Comparison of ENCODE assay signal across 8 cellular contexts in the genomic region with DNA sequence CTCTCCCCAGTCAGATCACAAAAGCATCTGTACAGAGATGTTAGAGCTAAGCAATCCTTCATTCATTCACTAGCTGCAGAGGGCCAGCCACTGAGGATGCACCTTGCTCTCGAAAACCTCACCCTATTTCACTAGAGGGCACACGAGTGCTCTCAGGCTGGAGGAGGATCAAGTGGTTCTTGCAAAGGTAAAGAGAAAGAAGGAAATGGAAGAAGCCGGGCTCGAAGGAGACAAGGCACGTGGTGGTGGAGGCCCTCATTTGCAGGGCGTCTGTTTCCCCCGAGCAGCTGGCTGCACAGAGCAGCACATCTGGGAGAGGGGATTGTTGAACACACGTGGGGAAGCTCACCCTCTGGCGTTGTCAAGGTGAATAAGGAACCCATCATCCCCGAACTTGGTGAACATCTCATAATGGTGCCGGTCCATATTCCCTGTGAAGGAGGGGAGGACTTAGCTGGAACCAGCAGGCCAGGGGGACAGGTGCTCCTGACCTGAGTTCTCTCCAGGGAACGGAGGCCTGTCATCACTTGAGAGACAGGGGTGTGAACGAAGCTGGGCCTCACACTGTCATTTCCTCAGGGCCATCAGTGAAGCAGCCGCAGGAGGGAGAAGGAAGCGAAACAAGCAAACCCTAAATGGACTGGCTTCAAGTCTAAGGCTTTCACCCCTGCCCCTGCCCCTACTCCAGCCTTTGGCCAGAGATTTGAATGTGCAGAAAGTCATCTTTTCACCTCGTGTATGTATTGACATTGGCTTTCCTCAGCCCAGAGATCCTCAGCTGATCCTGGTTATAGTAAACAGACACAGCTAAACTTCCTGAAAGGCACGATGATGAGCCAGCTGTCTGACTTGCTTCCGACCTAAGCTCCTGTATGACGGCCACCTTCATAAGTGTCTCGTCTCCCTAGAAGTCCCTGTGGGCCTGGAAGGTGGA. TPM values are rescaled to one million over a fixed set of nuclear protein-coding genes. Genes with fewer than 3 reads are reported as not detected.
A peak's percentile ranks its signal among the peaks of the same experiment; 100 is the strongest.
DNase-seq lines count a peak whose midpoint lies in the region; ATAC-seq and TF ChIP-seq lines count a peak whose summit lies in the region.

No MANE protein-coding gene starts in this region.

- peaks cover 0 to 63% (median 34%) of the 10 kb centered on the region in 4 donors for H3K36me3 ChIP-seq in right lobe of liver

- in situ Hi-C loops in astrocyte of the spinal cord (cut with HindIII; ENCODE audit: low sequenced_read_pairs) = no loop called here

- H3K4me3 ChIP-seq in astrocyte of the spinal cord (ENCODE audit: low read depth, low read length) (no peak overlapping the region), right lobe of liver (no peak overlapping the region)

- intact Hi-C loops in right lobe of liver (cut with DNase I) = no loop called here

- H3K27me3 ChIP-seq in right lobe of liver = no peaks in the 10 kb centered on the region

- WGBS in right lobe of liver (ENCODE audit: insufficient coverage, low coverage, low lambda C conversion rate, missing lambda C conversion rate) = 27% methylated on average over 14 of the region's 20 CpGs

- peak; percentile 55 for ATAC-seq in GM21526 (IDR thresholded peaks at IDR 0.05; ENCODE audit: low FRiP score, unreplicated experiment)
- peak; percentile 54 to 71 (median 64) for ATAC-seq in right lobe of liver
- ATAC-seq in HG03565 (IDR thresholded peaks at IDR 0.05; ENCODE audit: unreplicated experiment) = no peak
- no peak for ATAC-seq in HG03095 (IDR thresholded peaks at IDR 0.05; ENCODE audit: unreplicated experiment)

- H3K4me1 ChIP-seq in right lobe of liver = peaks cover 0 to 26% (median 11%) of the 10 kb centered on the region in 4 donors

- peak overlapping the region in 2 of 3 donors; percentile 39 to 73 for H3K27ac ChIP-seq in right lobe of liver

- TF ChIP-seq CTCF in astrocyte of the spinal cord (IDR thresholded peaks at IDR 0.05; ENCODE audit: low read depth, low read length) (no peak), right lobe of liver (IDR thresholded peaks at IDR 0.05) (peak in 3 of 4 donors; percentile 8 to 47 (median 38))

- no peaks in the 10 kb centered on the region for H3K9me3 ChIP-seq in right lobe of liver

- DNase-seq in AG20443 (ENCODE audit: low spot score) (peak; percentile 36), astrocyte of the spinal cord (ENCODE audit: low read depth, low spot score) (peak; percentile 10), right lobe of liver (peak in 1 of 3 donors; percentile 55), NCI-H2171 (lab: John Stamatoyannopoulos, UW) (no peak), 8988T (no peak)

- TF ChIP-seq POLR2A in right lobe of liver (IDR thresholded peaks at IDR 0.05) = no peak

RNA-seq across cellular contexts. Expression of gene PRKAR1A, which starts 27.6 kb away (rescaled TPM):
- total RNA-seq in right lobe of liver = 100 to 1,000 TPM; 109 to 172 (median 136) TPM

Comparison
In these comparisons a context has a peak if more than half of its experiments do, and no peak if none do; other contexts are left out.
1. DNase-seq: peak in AG20443 (single experiment) and astrocyte of the spinal cord (single experiment); none in NCI-H2171 (single experiment) and 8988T (single experiment).
2. ATAC-seq: peak in GM21526 (single experiment) and right lobe of liver (4 of 4); none in HG03565 (single experiment) and HG03095 (single experiment).